Comparison of ENCODE assay signal across 23 cellular contexts in genomic region chr2:9964334-9964980, GRCh38. TPM values are rescaled to one million over a fixed set of nuclear protein-coding genes. Genes with fewer than 3 reads are reported as not detected.
DNase-seq lines count a peak whose midpoint lies in the region; ATAC-seq and TF ChIP-seq lines count a peak whose summit lies in the region.
"Had no signal": no experiment of that assay in that cellular context is flagged by ENCODE, and none has a peak within 500 bp of the region (broad histone marks: within the 10 kb centered on the region; RNA-seq: fewer than 3 reads in every experiment).

No MANE protein-coding gene starts in this region.

- no peak for TF ChIP-seq CTCF in MM.1S (IDR thresholded peaks at IDR 0.05; ENCODE audit: low read length)

- no peaks in the 10 kb centered on the region for H3K36me3 ChIP-seq in MM.1S (replicated peaks; ENCODE audit: insufficient read depth, low read length)
- H3K36me3 ChIP-seq: MG63 had no signal

- DNase-seq in activated T-cell treated with anti-CD3 and anti-CD28 coated beads, Interleukin-2, amount 50 U/mL, for 72 hours: no peak
- no peak for DNase-seq in activated T-cell treated with anti-CD3 and anti-CD28 coated beads, Interleukin-2, amount 50 U/mL, for 48 hours
- DNase-seq in MM.1S (peak; percentile 41), T-cell (no peak), NCI-H1105 (lab: John Stamatoyannopoulos, UW) (no peak), dermis blood vessel endothelial cell (no peak)
- DNase-seq in natural killer cell treated with Interleukin-12 subunit alpha and Interleukin-12 subunit beta and Interleukin-15 and Interleukin-18, amount 100 ng/mL, for 72 hours (ENCODE audit: low spot score): no peak
- DNase-seq: Caco-2; CD4-positive, alpha-beta T cell; DMS 273 treated with DMSO at 0.1 percent for 48 hours; DMS79 treated with DMSO at 0.1 percent for 48 hours; MG63; NCI-H1048; NCI-H1436; NCI-H187 treated with DMSO at 0.1 percent for 48 hours; NCI-H69; NK-92 treated with Interleukin-12 subunit alpha and Interleukin-12 subunit beta, amount 100 ng/mL, for 24 hours; SIG-M5 had no signal

- H3K4me1 ChIP-seq in MM.1S (ENCODE audit: low read length): peaks cover 40% of the 10 kb centered on the region
- H3K4me1 ChIP-seq: HAP-1 had no signal

- H3K4me3 Mint-ChIP-seq in activated T-cell treated with anti-CD3 and anti-CD28 coated beads, Interleukin-2, amount 50 U/mL, for 72 hours: peak overlapping the region in 1 of 2 donors; percentile 61
- peak overlapping the region in 1 of 3 donors; percentile 44 for H3K4me3 Mint-ChIP-seq in T-cell
- no peak overlapping the region for H3K4me3 Mint-ChIP-seq in natural killer cell treated with Interleukin-12 subunit alpha and Interleukin-12 subunit beta and Interleukin-15 and Interleukin-18, amount 100 ng/mL, for 72 hours
- H3K4me3 Mint-ChIP-seq: GM23338 had no signal

- peak overlapping the region; percentile 85 for H3K27ac Mint-ChIP-seq in activated T-cell treated with anti-CD3 and anti-CD28 coated beads, Interleukin-2, amount 50 U/mL, for 72 hours
- H3K27ac Mint-ChIP-seq in T-cell: peak overlapping the region; percentile 41 to 77
- H3K27ac Mint-ChIP-seq in natural killer cell treated with Interleukin-12 subunit alpha and Interleukin-12 subunit beta and Interleukin-15 and Interleukin-18, amount 100 ng/mL, for 72 hours: peak overlapping the region; percentile 52 to 91
- H3K27ac Mint-ChIP-seq: CD4-positive, alpha-beta T cell; GM23338 had no signal

- H3K4me1 Mint-ChIP-seq in activated T-cell treated with anti-CD3 and anti-CD28 coated beads, Interleukin-2, amount 50 U/mL, for 72 hours (ENCODE audit: low read depth): peaks cover 24% of the 10 kb centered on the region
- H3K4me1 Mint-ChIP-seq in T-cell: peaks cover 12 to 23% (median 17%) of the 10 kb centered on the region in 3 donors
- H3K4me1 Mint-ChIP-seq in natural killer cell treated with Interleukin-12 subunit alpha and Interleukin-12 subunit beta and Interleukin-15 and Interleukin-18, amount 100 ng/mL, for 72 hours (ENCODE audit: low read depth in 2 of 2): peaks cover 11 to 13% of the 10 kb centered on the region in 2 donors

- peak overlapping the region; percentile 56 for H3K4me2 ChIP-seq in MM.1S (ENCODE audit: low read depth, low read length)
- H3K4me2 ChIP-seq: GM23338 had no signal

- H2AFZ ChIP-seq in MM.1S (ENCODE audit: low read length): peak overlapping the region; percentile 37
- H2AFZ ChIP-seq: GM23338 had no signal

- peaks cover 25% of the 10 kb centered on the region for H3F3A ChIP-seq in MM.1S (ENCODE audit: insufficient read depth, low read length)

- H4K20me1 ChIP-seq in MM.1S (ENCODE audit: insufficient read depth, low read length): no peaks in the 10 kb centered on the region

- POLR2A ChIA-PET in T-cell (lab: Charles Lee): no interaction called here

- H3K9ac ChIP-seq in MM.1S (ENCODE audit: low read length): peak overlapping the region; percentile 34; the same call in 1 of the 2 replicates

- H3K79me2 ChIP-seq in MM.1S (ENCODE audit: low read length): no peaks in the 10 kb centered on the region

- H3K9me3 Mint-ChIP-seq in activated T-cell treated with anti-CD3 and anti-CD28 coated beads, Interleukin-2, amount 50 U/mL, for 72 hours: no peaks in the 10 kb centered on the region
- no peaks in the 10 kb centered on the region for H3K9me3 Mint-ChIP-seq in T-cell
- no peaks in the 10 kb centered on the region for H3K9me3 Mint-ChIP-seq in natural killer cell treated with Interleukin-12 subunit alpha and Interleukin-12 subunit beta and Interleukin-15 and Interleukin-18, amount 100 ng/mL, for 72 hours
- H3K9me3 Mint-ChIP-seq: CD4-positive, alpha-beta T cell; GM23338 had no signal

- H3K36me3 Mint-ChIP-seq in activated T-cell treated with anti-CD3 and anti-CD28 coated beads, Interleukin-2, amount 50 U/mL, for 72 hours (ENCODE audit: insufficient read depth in 2 of 2): no peaks in the 10 kb centered on the region
- no peaks in the 10 kb centered on the region for H3K36me3 Mint-ChIP-seq in T-cell
- no peaks in the 10 kb centered on the region for H3K36me3 Mint-ChIP-seq in natural killer cell treated with Interleukin-12 subunit alpha and Interleukin-12 subunit beta and Interleukin-15 and Interleukin-18, amount 100 ng/mL, for 72 hours

- no peaks in the 10 kb centered on the region for H3K9me3 ChIP-seq in MM.1S (replicated peaks; ENCODE audit: insufficient read depth, low read length)
- H3K9me3 ChIP-seq: Caco-2, HAP-1, MG63 had no signal

- H3K4me3 ChIP-seq in MM.1S (ENCODE audit: low read length): no peak overlapping the region
- H3K4me3 ChIP-seq: GM12878, GM23338, HAP-1, K562, MG63 had no signal

- peak overlapping the region; percentile 78 for H3K27ac ChIP-seq in MM.1S (ENCODE audit: low read length)

- H3K27me3 Mint-ChIP-seq in activated T-cell treated with anti-CD3 and anti-CD28 coated beads, Interleukin-2, amount 50 U/mL, for 72 hours (ENCODE audit: low read depth): no peaks in the 10 kb centered on the region
- H3K27me3 Mint-ChIP-seq in T-cell: no peaks in the 10 kb centered on the region
- no peaks in the 10 kb centered on the region for H3K27me3 Mint-ChIP-seq in natural killer cell treated with Interleukin-12 subunit alpha and Interleukin-12 subunit beta and Interleukin-15 and Interleukin-18, amount 100 ng/mL, for 72 hours
- H3K27me3 Mint-ChIP-seq: CD4-positive, alpha-beta T cell had no signal

- H3K9me2 ChIP-seq in MM.1S (replicated peaks; ENCODE audit: insufficient read depth, low read length): no peaks in the 10 kb centered on the region

- CTCF ChIA-PET in T-cell (lab: Charles Lee): interaction anchor here in 1 of 2 donors (0.7 to 1.0 kb wide), 3 partner anchors 12 to 21 kb away, joined by 3 to 4 read pairs (median 3); no protein-coding TSS in a partner anchor

- no peaks in the 10 kb centered on the region for H3K27me3 ChIP-seq in MM.1S (replicated peaks; ENCODE audit: insufficient read depth, low read length)
- H3K27me3 ChIP-seq: MG63 had no signal

- ATAC-seq in activated T-cell treated with anti-CD3 and anti-CD28 coated beads, Interleukin-2, amount 50 U/mL, for 72 hours (replicated peaks in 1 of 2): no peak
- ATAC-seq in T-cell (replicated peaks in 1 of 4): no peak
- ATAC-seq in natural killer cell treated with Interleukin-12 subunit alpha and Interleukin-12 subunit beta and Interleukin-15 and Interleukin-18, amount 100 ng/mL, for 72 hours: no peak
- ATAC-seq: GM23338, K562, Panc1 had no signal

RNA-seq across cellular contexts. Expression of gene GRHL1, which starts 13.0 kb away (rescaled TPM):
- 1 to 10 TPM in 1 of 2 donors, under 1 TPM in 1; 0.83 to 1.1 TPM for total RNA-seq in activated T-cell treated with anti-CD3 and anti-CD28 coated beads, Interleukin-2, amount 50 U/mL, for 72 hours
- total RNA-seq in T-cell (under 1 TPM; 0.07 to 0.61 (median 0.43) TPM), dermis blood vessel endothelial cell (0.37 and 0.85 TPM in 2 replicates)
- 1 to 10 TPM; 1.1 to 1.4 TPM for total RNA-seq in natural killer cell treated with Interleukin-12 subunit alpha and Interleukin-12 subunit beta and Interleukin-15 and Interleukin-18, amount 100 ng/mL, for 72 hours
